19 cellular contexts compared by ENCODE assay signal in the genomic region with DNA sequence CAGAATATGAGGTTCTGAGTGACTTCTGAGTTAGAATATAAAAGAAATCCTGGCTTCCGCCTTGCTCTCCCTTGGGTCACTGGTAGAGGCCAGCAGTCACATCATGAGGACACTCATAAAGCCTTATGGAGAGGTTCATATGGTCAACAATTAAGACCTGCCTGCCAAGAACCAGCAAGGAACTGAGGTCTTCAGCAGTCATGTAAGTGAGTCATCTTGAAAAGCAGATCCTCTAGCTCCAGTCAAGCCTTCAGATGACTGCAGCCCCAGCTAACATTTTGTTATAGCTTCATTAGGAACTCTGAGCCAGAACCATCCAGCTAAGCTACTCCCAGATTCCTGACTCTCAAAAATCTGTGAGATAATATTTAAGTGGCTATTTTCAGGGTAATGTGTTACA.
"Had no signal": no experiment of that assay in that cellular context is flagged by ENCODE, and none has a peak within 500 bp of the region (broad histone marks: within the 10 kb centered on the region; RNA-seq: fewer than 3 reads in every experiment).

No MANE protein-coding gene starts in this region.

- H3K27me3 Mint-ChIP-seq: memory B cell; natural killer cell treated with Interleukin-12 subunit alpha and Interleukin-12 subunit beta and Interleukin-15 and Interleukin-18, amount 100 ng/mL, for 72 hours; stimulated activated naive B cell treated with anti-CD40 and anti-IgM and Interleukin-4, amounts not matched to agents 10 μg/mL and 1 μg/mL and 100 μg/mL, for 72 hours had no signal

- H3K27ac Mint-ChIP-seq: memory B cell; natural killer cell treated with Interleukin-12 subunit alpha and Interleukin-12 subunit beta and Interleukin-15 and Interleukin-18, amount 100 ng/mL, for 72 hours; stimulated activated naive B cell treated with anti-CD40 and anti-IgM and Interleukin-4, amounts not matched to agents 10 μg/mL and 1 μg/mL and 100 μg/mL, for 72 hours had no signal

- H3K4me3 ChIP-seq: ascending aorta, coronary artery, gastroesophageal sphincter, left ventricle myocardium inferior, prostate gland, upper lobe of left lung had no signal

- H3K27ac ChIP-seq: ascending aorta, coronary artery, gastroesophageal sphincter, left ventricle myocardium inferior, prostate gland, upper lobe of left lung had no signal

- H3K36me3 Mint-ChIP-seq: natural killer cell treated with Interleukin-12 subunit alpha and Interleukin-12 subunit beta and Interleukin-15 and Interleukin-18, amount 100 ng/mL, for 72 hours had no signal

- H3K9me3 Mint-ChIP-seq: memory B cell; natural killer cell treated with Interleukin-12 subunit alpha and Interleukin-12 subunit beta and Interleukin-15 and Interleukin-18, amount 100 ng/mL, for 72 hours; stimulated activated naive B cell treated with anti-CD40 and anti-IgM and Interleukin-4, amounts not matched to agents 10 μg/mL and 1 μg/mL and 100 μg/mL, for 72 hours had no signal

- FAIRE-seq: endothelial cell of umbilical vein had no signal

- ATAC-seq: gastroesophageal sphincter; natural killer cell treated with Interleukin-12 subunit alpha and Interleukin-12 subunit beta and Interleukin-15 and Interleukin-18, amount 100 ng/mL, for 72 hours; sciatic nerve; stimulated activated naive B cell treated with anti-CD40 and anti-IgM and Interleukin-4, amounts not matched to agents 10 μg/mL and 1 μg/mL and 100 μg/mL, for 72 hours had no signal

- H3K4me3 Mint-ChIP-seq: memory B cell; natural killer cell treated with Interleukin-12 subunit alpha and Interleukin-12 subunit beta and Interleukin-15 and Interleukin-18, amount 100 ng/mL, for 72 hours; stimulated activated naive B cell treated with anti-CD40 and anti-IgM and Interleukin-4, amounts not matched to agents 10 μg/mL and 1 μg/mL and 100 μg/mL, for 72 hours had no signal

- DNase-seq: activated CD4-positive, alpha-beta T cell treated with anti-CD3 and anti-CD28 coated beads for 48 hours; activated gamma-delta T cell treated with Interleukin-2 at 50 U/mL for 16 hours; caudate nucleus; effector CD4-positive, alpha-beta T cell; islet precursor cell; left ventricle myocardium inferior; occipital lobe; stimulated activated CD4-positive, alpha-beta T cell treated with anti-CD3 and anti-CD28 coated beads, Interleukin-2, amount 100 ng/mL, for 24 hours; stimulated activated naive B cell treated with anti-CD40 and anti-IgM and Interleukin-4, amounts not matched to agents 10 μg/mL and 1 μg/mL and 100 μg/mL, for 72 hours; T-helper 1 cell; upper lobe of left lung had no signal
